In genomic region chr20:38171301-38172010, GRCh38 we compare ENCODE assay signal across 13 cellular contexts. TPM values are rescaled to one million over a fixed set of nuclear protein-coding genes. Genes with fewer than 3 reads are reported as not detected.
DNase-seq lines count a peak whose midpoint lies in the region; ATAC-seq, FAIRE-seq and TF ChIP-seq lines count a peak whose summit lies in the region.
"Had no signal": no experiment of that assay in that cellular context is flagged by ENCODE, and none has a peak within 500 bp of the region (broad histone marks: within the 10 kb centered on the region; RNA-seq: fewer than 3 reads in every experiment).

No MANE protein-coding gene starts in this region.

- no peak for TF ChIP-seq POLR2A in gastroesophageal sphincter (IDR thresholded peaks at IDR 0.05)

- TF ChIP-seq CTCF in gastroesophageal sphincter (IDR thresholded peaks at IDR 0.05) (no peak), smooth muscle cell (IDR thresholded peaks at IDR 0.05; ENCODE audit: borderline replicate concordance, insufficient read depth, poor library complexity, severe bottlenecking) (no peak)

- no peak overlapping the region for H3K4me3 ChIP-seq in gastroesophageal sphincter
- H3K4me3 ChIP-seq in smooth muscle cell, result no peak overlapping the region

- peak overlapping the region; percentile 36 for H3K4me2 ChIP-seq in smooth muscle cell

- H3K36me3 ChIP-seq in gastroesophageal sphincter (no peaks in the 10 kb centered on the region), smooth muscle cell (ENCODE audit: low read depth) (no peaks in the 10 kb centered on the region)

- no peak overlapping the region for H2AFZ ChIP-seq in smooth muscle cell (ENCODE audit: low read depth)

- H3K27me3 ChIP-seq in gastroesophageal sphincter (no peaks in the 10 kb centered on the region), smooth muscle cell (ENCODE audit: low read depth) (no peaks in the 10 kb centered on the region)

- 43 to 58% methylated on average over 2 to 5 of the region's 7 CpGs for WGBS in gastroesophageal sphincter (ENCODE audit: low coverage in 1 of 2), 2 donors
- 46% methylated on average over 7 of the region's 7 CpGs for WGBS in smooth muscle cell (ENCODE audit: low lambda C conversion rate)

- ATAC-seq in gastroesophageal sphincter, result peak; percentile 9

- H3K9ac ChIP-seq in smooth muscle cell (ENCODE audit: low read depth), result peak overlapping the region; percentile 19

- FAIRE-seq in HTR-8/SVneo (lab: Jason Lieb, UNC), result peak; percentile 59

- no peaks in the 10 kb centered on the region for H4K20me1 ChIP-seq in smooth muscle cell (ENCODE audit: low read depth)

- H3F3A ChIP-seq in smooth muscle cell (ENCODE audit: low read depth), result peaks cover 19% of the 10 kb centered on the region

- DNase-seq in HTR-8/SVneo (ENCODE audit: insufficient read length, low spot score), result no peak
- DNase-seq in SW480 (ENCODE audit: low spot score), result peak; percentile 65
- no peak for DNase-seq in smooth muscle cell (lab: John Stamatoyannopoulos, UW; ENCODE audit: unreplicated experiment)
- no peak for DNase-seq in activated T-cell treated with anti-CD3 and anti-CD28 coated beads, Interleukin-2, amount 50 U/mL, for 48 hours
- DNase-seq in SHP77 treated with DMSO at 0.1 percent for 48 hours (lab: John Stamatoyannopoulos, UW), result no peak
- no peak for DNase-seq in middle frontal gyrus (ENCODE audit: extremely low spot score, low spot score)
- DNase-seq: activated gamma-delta T cell treated with Interleukin-2 at 50 U/mL for 16 hours; CD8-positive, alpha-beta memory T cell; erythroblast; NCI-H146; stimulated activated CD4-positive, alpha-beta T cell treated with anti-CD3 and anti-CD28 coated beads, Interleukin-4, amount 100 ng/mL, for 4 hours; T-helper 9 cell had no signal

- TF ChIP-seq EP300 in gastroesophageal sphincter (IDR thresholded peaks at IDR 0.05), result no peak

- no peaks in the 10 kb centered on the region for H3K79me2 ChIP-seq in smooth muscle cell (ENCODE audit: low read depth)

- H3K4me1 ChIP-seq in gastroesophageal sphincter (peaks cover 0 to 33% (median 3%) of the 10 kb centered on the region in 3 donors), smooth muscle cell (ENCODE audit: low read depth) (no peaks in the 10 kb centered on the region)

- H3K9me3 ChIP-seq in gastroesophageal sphincter, result no peaks in the 10 kb centered on the region
- no peaks in the 10 kb centered on the region for H3K9me3 ChIP-seq in smooth muscle cell (replicated peaks; ENCODE audit: low read depth)

- H3K27ac ChIP-seq in gastroesophageal sphincter (peak overlapping the region in 3 of 4 donors; percentile 37 to 88 (median 45)), smooth muscle cell (ENCODE audit: low read depth) (peak overlapping the region; percentile 72)

RNA-seq across cellular contexts. Expression of gene TGM2, which starts 6.4 kb away (rescaled TPM):
- 100 to 1,000 TPM; 163 to 385 (median 188) TPM for total RNA-seq in gastroesophageal sphincter
- total RNA-seq in smooth muscle cell, result 53.6 and 72.0 TPM in 2 replicates
- polyA plus RNA-seq in smooth muscle cell, result 41.7 and 85.6 TPM in 2 replicates
- total RNA-seq: CD8-positive, alpha-beta memory T cell had no signal
- polyA plus RNA-seq: CD8-positive, alpha-beta memory T cell had no signal
